1 cellular context compared by ENCODE assay signal in genomic region chr15:88974392-88974791, GRCh38.
TF ChIP-seq lines count a peak whose summit lies in the region.

No MANE protein-coding gene starts in this region.

TF ChIP-seq in HepG2, 621 proteins besides CTCF, POLR2A, EP300 and RAD21 (continued from another document):
- TF ChIP-seq ZNF280D (CRISPR knock-in tag; IDR thresholded peaks at IDR 0.05), result no peak
